In genomic region chr5:109566361-109566760, GRCh38 we compare ENCODE assay signal across 23 cellular contexts.
"Had no signal": no experiment of that assay in that cellular context is flagged by ENCODE, and none has a peak within 500 bp of the region (broad histone marks: within the 10 kb centered on the region; RNA-seq: fewer than 3 reads in every experiment).

No MANE protein-coding gene starts in this region.

- H3K27ac ChIP-seq: dorsolateral prefrontal cortex, esophagus muscularis mucosa, neutrophil, pancreas, right lobe of liver, thoracic aorta, transverse colon, upper lobe of right lung, uterus had no signal

- H3K4me1 ChIP-seq: pancreas, transverse colon, upper lobe of right lung, uterus had no signal

- ATAC-seq: left lobe of liver; mucosa of descending colon; natural killer cell treated with Interleukin-12 subunit alpha and Interleukin-12 subunit beta and Interleukin-15 and Interleukin-18, amount 100 ng/mL, for 72 hours; pancreas; right lobe of liver; stimulated activated naive B cell treated with anti-CD40 and anti-IgM and Interleukin-4, amounts not matched to agents 10 μg/mL and 1 μg/mL and 100 μg/mL, for 72 hours; upper lobe of right lung had no signal

- H3K27me3 ChIP-seq: dorsolateral prefrontal cortex, esophagus muscularis mucosa, neutrophil, pancreas, right lobe of liver, transverse colon, upper lobe of right lung, uterus had no signal

- DNase-seq: dorsolateral prefrontal cortex; effector CD4-positive, alpha-beta T cell; foreskin melanocyte; hypothalamus; mesenchymal stem cell; mucosa of descending colon; naive B cell; pancreas; right lobe of liver; small intestine; stimulated activated CD4-positive, alpha-beta T cell treated with anti-CD3 and anti-CD28 coated beads, Interleukin-15, amount 100 ng/mL, for 24 hours; stimulated activated CD4-positive, alpha-beta T cell treated with anti-CD3 and anti-CD28 coated beads, Interleukin-2, amount 100 ng/mL, for 48 hours; stimulated activated naive B cell treated with anti-CD40 and anti-IgM and Interleukin-4, amounts not matched to agents 10 μg/mL and 1 μg/mL and 100 μg/mL, for 72 hours; transverse colon; upper lobe of right lung; uterus had no signal

- H3K4me3 ChIP-seq: dorsolateral prefrontal cortex, esophagus muscularis mucosa, lung, mucosa of descending colon, pancreas, right lobe of liver, thoracic aorta, transverse colon, upper lobe of right lung, uterus had no signal

- FAIRE-seq: colon, small intestine had no signal

- H3K36me3 ChIP-seq: esophagus muscularis mucosa, neutrophil, pancreas, right lobe of liver, thoracic aorta, transverse colon, upper lobe of right lung, uterus had no signal

- H3K9me3 ChIP-seq: esophagus muscularis mucosa, mucosa of descending colon, neutrophil, pancreas, right lobe of liver, thoracic aorta, transverse colon, upper lobe of right lung, uterus had no signal
